ENCODE assay signal across 1 cellular context in genomic region chr14:74902941-74903705, GRCh38.
TF ChIP-seq lines count a peak whose summit lies in the region.

No MANE protein-coding gene starts in this region.

TF ChIP-seq in GM12878, 131 proteins besides CTCF, POLR2A, EP300 and RAD21:
- TF ChIP-seq JUNB (IDR thresholded peaks at IDR 0.05), result no peak
- peak; percentile 46 for TF ChIP-seq POLR2AphosphoS5 (IDR thresholded peaks at IDR 0.05; ENCODE audit: low read length)
